ENCODE assay signal across 27 cellular contexts in genomic region chr6:26316291-26316690, GRCh38.
"Had no signal": no experiment of that assay in that cellular context is flagged by ENCODE, and none has a peak within 500 bp of the region (broad histone marks: within the 10 kb centered on the region; RNA-seq: fewer than 3 reads in every experiment).

No MANE protein-coding gene starts in this region.

- H3K9me3 Mint-ChIP-seq: activated CD4-positive, alpha-beta memory T cell treated with anti-CD3 and anti-CD28 coated beads, Interleukin-2, amount 10 ng/mL, durations not matched to agents 7 days and 5 days; activated CD4-positive, alpha-beta T cell treated with anti-CD3 and anti-CD28 coated beads, Interleukin-2, amount 10 ng/mL, durations not matched to agents 7 days and 5 days; activated naive CD4-positive, alpha-beta T cell treated with anti-CD3 and anti-CD28 coated beads, Interleukin-2, amount 10 ng/mL, durations not matched to agents 7 days and 5 days; activated naive CD4-positive, alpha-beta T cell treated with anti-CD3 and anti-CD28 coated beads, Interleukin-2, amount 50 U/mL, for 72 hours; activated naive CD8-positive, alpha-beta T cell treated with anti-CD3 and anti-CD28 coated beads, Interleukin-2, amount 10 ng/mL, durations not matched to agents 7 days and 5 days; activated T-cell treated with anti-CD3 and anti-CD28 coated beads, Interleukin-2, amount 50 U/mL, for 24 hours; activated T-cell treated with anti-CD3 and anti-CD28 coated beads, Interleukin-2, amount 50 U/mL, for 72 hours had no signal

- H3K36me3 ChIP-seq: ascending aorta, breast epithelium, cardiac muscle cell, colonic mucosa had no signal

- FAIRE-seq: frontal cortex had no signal

- H3K4me1 ChIP-seq: breast epithelium, colonic mucosa had no signal

- H3K4me3 ChIP-seq: ascending aorta, breast epithelium, cardiac muscle cell, colonic mucosa had no signal

- ATAC-seq: activated naive CD4-positive, alpha-beta T cell treated with anti-CD3 and anti-CD28 coated beads, Interleukin-2, amount 50 U/mL, for 72 hours; activated T-cell treated with anti-CD3 and anti-CD28 coated beads, Interleukin-2, amount 50 U/mL, for 72 hours; esophagus mucosa had no signal

- H3K4me3 Mint-ChIP-seq: activated CD4-positive, alpha-beta memory T cell treated with anti-CD3 and anti-CD28 coated beads, Interleukin-2, amount 10 ng/mL, durations not matched to agents 7 days and 5 days; activated CD4-positive, alpha-beta T cell treated with anti-CD3 and anti-CD28 coated beads, Interleukin-2, amount 10 ng/mL, durations not matched to agents 7 days and 5 days; activated naive CD4-positive, alpha-beta T cell treated with anti-CD3 and anti-CD28 coated beads, Interleukin-2, amount 10 ng/mL, durations not matched to agents 7 days and 5 days; activated naive CD8-positive, alpha-beta T cell treated with anti-CD3 and anti-CD28 coated beads, Interleukin-2, amount 10 ng/mL, durations not matched to agents 7 days and 5 days; activated T-cell treated with anti-CD3 and anti-CD28 coated beads, Interleukin-2, amount 50 U/mL, for 24 hours; activated T-cell treated with anti-CD3 and anti-CD28 coated beads, Interleukin-2, amount 50 U/mL, for 72 hours had no signal

- H3K27ac Mint-ChIP-seq: activated CD4-positive, alpha-beta memory T cell treated with anti-CD3 and anti-CD28 coated beads, Interleukin-2, amount 10 ng/mL, durations not matched to agents 7 days and 5 days; activated CD4-positive, alpha-beta T cell treated with anti-CD3 and anti-CD28 coated beads, Interleukin-2, amount 10 ng/mL, durations not matched to agents 7 days and 5 days; activated naive CD4-positive, alpha-beta T cell treated with anti-CD3 and anti-CD28 coated beads, Interleukin-2, amount 10 ng/mL, durations not matched to agents 7 days and 5 days; activated naive CD8-positive, alpha-beta T cell treated with anti-CD3 and anti-CD28 coated beads, Interleukin-2, amount 10 ng/mL, durations not matched to agents 7 days and 5 days; activated T-cell treated with anti-CD3 and anti-CD28 coated beads, Interleukin-2, amount 50 U/mL, for 24 hours; activated T-cell treated with anti-CD3 and anti-CD28 coated beads, Interleukin-2, amount 50 U/mL, for 72 hours; brain had no signal

- H3K27me3 Mint-ChIP-seq: activated CD4-positive, alpha-beta T cell treated with anti-CD3 and anti-CD28 coated beads, Interleukin-2, amount 10 ng/mL, durations not matched to agents 7 days and 5 days had no signal

- H3K36me3 Mint-ChIP-seq: activated naive CD4-positive, alpha-beta T cell treated with anti-CD3 and anti-CD28 coated beads, Interleukin-2, amount 10 ng/mL, durations not matched to agents 7 days and 5 days; activated naive CD4-positive, alpha-beta T cell treated with anti-CD3 and anti-CD28 coated beads, Interleukin-2, amount 50 U/mL, for 72 hours; brain had no signal

- H3K9me3 ChIP-seq: ascending aorta, breast epithelium, colonic mucosa had no signal

- H3K27ac ChIP-seq: ascending aorta, breast epithelium, cardiac muscle cell, colonic mucosa had no signal

- DNase-seq: activated CD4-positive, alpha-beta memory T cell treated with anti-CD3 and anti-CD28 coated beads, Interleukin-2, amount 10 ng/mL, durations not matched to agents 7 days and 5 days; activated CD4-positive, alpha-beta T cell treated with anti-CD3 and anti-CD28 coated beads for 1 hour; activated CD4-positive, alpha-beta T cell treated with anti-CD3 and anti-CD28 coated beads for 4 hours; activated CD4-positive, alpha-beta T cell treated with anti-CD3 and anti-CD28 coated beads, Interleukin-2, amount 10 ng/mL, durations not matched to agents 7 days and 5 days; activated CD4-positive, alpha-beta T cell treated with anti-CD3 and anti-CD28 coated beads, Interleukin-2, amount 50 U/mL, for 4 hours; activated CD8-positive, alpha-beta memory T cell treated with anti-CD3 and anti-CD28 coated beads, Interleukin-2, amount 50 U/mL, for 48 hours; activated gamma-delta T cell; activated naive CD4-positive, alpha-beta T cell; activated naive CD4-positive, alpha-beta T cell treated with anti-CD3 and anti-CD28 coated beads, Interleukin-2, amount 10 ng/mL, durations not matched to agents 7 days and 5 days; activated naive CD8-positive, alpha-beta T cell treated with anti-CD3 and anti-CD28 coated beads, Interleukin-2, amount 10 ng/mL, durations not matched to agents 7 days and 5 days; activated T-cell treated with anti-CD3 and anti-CD28 coated beads for 4 hours; activated T-cell treated with anti-CD3 and anti-CD28 coated beads, Interleukin-2, amount 50 U/mL, for 24 hours; activated T-cell treated with anti-CD3 and anti-CD28 coated beads, Interleukin-2, amount 50 U/mL, for 72 hours; central memory CD4-positive, alpha-beta T cell; cerebellar nuclear complex; colonic mucosa; effector CD8-positive, alpha-beta T cell; foreskin fibroblast; head of caudate nucleus; T-helper 2 cell had no signal
